ENCODE assay signal across 15 cellular contexts in the genomic region with DNA sequence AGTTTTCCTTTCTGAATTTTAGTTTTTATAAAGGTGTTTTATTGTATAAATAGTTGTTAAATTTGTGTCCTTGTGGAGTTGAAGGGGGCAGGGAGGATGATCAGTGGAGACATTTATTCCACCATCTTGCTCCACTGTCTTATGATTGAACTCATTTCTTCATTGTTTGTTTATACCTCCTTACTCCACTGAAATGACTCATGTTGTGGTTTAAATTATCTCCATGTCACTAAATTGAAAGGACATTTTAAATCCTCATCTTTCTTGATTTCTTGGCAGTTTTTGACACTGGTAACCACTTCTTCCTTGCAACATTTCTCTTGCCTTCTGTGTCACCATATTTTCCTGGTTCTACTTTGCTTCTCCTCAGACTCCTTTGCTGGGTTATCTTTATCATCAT. TPM values are rescaled to one million over a fixed set of nuclear protein-coding genes. Genes with fewer than 3 reads are reported as not detected.
"Had no signal": no experiment of that assay in that cellular context is flagged by ENCODE, and none has a peak within 500 bp of the region (broad histone marks: within the 10 kb centered on the region; RNA-seq: fewer than 3 reads in every experiment).

No MANE protein-coding gene starts in this region.

- H3K4me3 Mint-ChIP-seq: activated CD8-positive, alpha-beta T cell treated with anti-CD3 and anti-CD28 coated beads, Interleukin-2, amount 10 ng/mL, durations not matched to agents 7 days and 5 days; natural killer cell treated with Interleukin-12 subunit alpha and Interleukin-12 subunit beta and Interleukin-15 and Interleukin-18, amount 100 ng/mL, for 72 hours had no signal

- H3K27me3 ChIP-seq: cardiac muscle cell had no signal

- H3K4me3 ChIP-seq: cardiac muscle cell, psoas muscle had no signal

- H3K27ac Mint-ChIP-seq: activated CD8-positive, alpha-beta T cell treated with anti-CD3 and anti-CD28 coated beads, Interleukin-2, amount 10 ng/mL, durations not matched to agents 7 days and 5 days; natural killer cell treated with Interleukin-12 subunit alpha and Interleukin-12 subunit beta and Interleukin-15 and Interleukin-18, amount 100 ng/mL, for 72 hours had no signal

- H3K9me3 ChIP-seq: psoas muscle had no signal

- ATAC-seq: activated CD8-positive, alpha-beta T cell treated with anti-CD3 and anti-CD28 coated beads, Interleukin-2, amount 10 ng/mL, durations not matched to agents 7 days and 5 days; natural killer cell treated with Interleukin-12 subunit alpha and Interleukin-12 subunit beta and Interleukin-15 and Interleukin-18, amount 100 ng/mL, for 72 hours; psoas muscle; sciatic nerve had no signal

- H3K36me3 ChIP-seq: cardiac muscle cell had no signal

- H3K4me1 ChIP-seq: psoas muscle had no signal

- H3K27ac ChIP-seq: cardiac muscle cell, psoas muscle, VCaP had no signal

- DNase-seq: activated CD8-positive, alpha-beta memory T cell treated with anti-CD3 and anti-CD28 coated beads, Interleukin-2, amount 50 U/mL, for 48 hours; activated CD8-positive, alpha-beta T cell treated with anti-CD3 and anti-CD28 coated beads, Interleukin-2, amount 10 ng/mL, durations not matched to agents 7 days and 5 days; activated naive CD4-positive, alpha-beta T cell; effector CD4-positive, alpha-beta T cell; occipital lobe; psoas muscle; stimulated activated CD4-positive, alpha-beta T cell treated with anti-CD3 and anti-CD28 coated beads, Interleukin-12 subunit alpha, Interleukin-12 subunit beta, amount 100 ng/mL, for 4 hours; stimulated activated naive CD4-positive, alpha-beta T cell; substantia nigra; T1000; trophoblast cell had no signal

RNA-seq across cellular contexts. Expression of gene FERMT2, which starts 23.6 kb away (rescaled TPM):
- total RNA-seq: activated CD8-positive, alpha-beta T cell treated with anti-CD3 and anti-CD28 coated beads, Interleukin-2, amount 10 ng/mL, durations not matched to agents 7 days and 5 days had no signal
